ENCODE assay signal across 19 cellular contexts in the genomic region with DNA sequence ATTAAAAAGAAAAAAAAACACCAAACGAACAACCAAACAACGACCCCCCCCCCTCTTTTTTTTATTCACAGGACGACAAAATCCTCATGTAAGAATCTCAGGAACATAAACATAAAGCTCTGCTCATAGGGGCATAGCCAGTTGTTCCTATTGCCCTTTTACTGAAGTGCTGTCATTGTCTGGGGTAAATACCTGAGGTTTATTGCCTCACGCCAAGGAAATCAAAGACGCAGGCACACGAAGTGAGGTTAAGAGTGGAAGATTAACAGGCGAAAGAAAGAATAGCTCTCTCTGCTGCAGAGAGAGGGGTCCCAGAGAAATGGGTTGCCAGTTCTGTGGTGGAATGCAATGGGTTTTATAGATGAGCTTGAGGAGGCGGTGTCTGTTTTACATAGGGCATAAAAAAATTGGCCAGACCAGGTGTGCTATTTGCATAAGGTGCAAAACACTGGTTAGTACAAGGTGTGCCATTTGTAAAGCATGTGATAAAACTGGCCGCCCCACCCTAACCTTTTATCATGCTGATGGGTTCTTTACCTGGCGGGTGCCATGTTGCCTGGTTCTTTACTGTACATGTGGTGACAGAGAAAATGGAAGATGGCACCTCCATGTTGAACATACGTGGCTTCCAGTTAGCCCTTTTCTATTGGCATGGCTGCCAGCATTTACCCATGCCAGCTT.
"Had no signal": no experiment of that assay in that cellular context is flagged by ENCODE, and none has a peak within 500 bp of the region (broad histone marks: within the 10 kb centered on the region; RNA-seq: fewer than 3 reads in every experiment).

No MANE protein-coding gene starts in this region.

- H2AFZ ChIP-seq: parathyroid adenoma had no signal

- H3K27ac ChIP-seq: gastroesophageal sphincter, parathyroid adenoma, sigmoid colon, spleen had no signal

- H3K4me3 ChIP-seq: ascending aorta, gastroesophageal sphincter, heart right ventricle, sigmoid colon, spleen had no signal

- H3K27me3 ChIP-seq: ascending aorta, gastroesophageal sphincter, heart right ventricle, sigmoid colon, spleen had no signal

- FAIRE-seq: bronchial epithelial cell had no signal

- H3K9ac ChIP-seq: parathyroid adenoma had no signal

- H3K36me3 ChIP-seq: ascending aorta, gastroesophageal sphincter, heart right ventricle, sigmoid colon, spleen had no signal

- DNase-seq: activated CD4-positive, alpha-beta T cell treated with anti-CD3 and anti-CD28 coated beads, Interleukin-2, amount 50 U/mL, for 1 hour; activated CD8-positive, alpha-beta memory T cell treated with anti-CD3 and anti-CD28 coated beads, Interleukin-2, amount 50 U/mL, for 4 hours; activated naive CD4-positive, alpha-beta T cell treated with anti-CD3 and anti-CD28 coated beads for 36 hours; activated T-cell treated with anti-CD3 and anti-CD28 coated beads, Interleukin-2, amount 50 U/mL, for 4 hours; cerebellar nuclear complex; effector CD4-positive, alpha-beta T cell; heart right ventricle; immature natural killer cell; kidney glomerular epithelial cell; sigmoid colon; spleen; stimulated activated naive B cell treated with anti-CD40 and anti-IgM and Interleukin-4, amounts not matched to agents 10 μg/mL and 1 μg/mL and 100 μg/mL, for 72 hours had no signal

- H3K79me2 ChIP-seq: parathyroid adenoma had no signal

- H3K4me1 ChIP-seq: parathyroid adenoma had no signal

- ATAC-seq: activated CD4-positive, CD25-positive, alpha-beta regulatory T cell treated with anti-CD3 and anti-CD28 coated beads, Interleukin-2, amount 50 U/mL, for 24 hours; activated T-cell treated with anti-CD3 and anti-CD28 coated beads, Interleukin-2, amount 50 U/mL, for 4 hours; esophagus mucosa; gastroesophageal sphincter; heart right ventricle; natural killer cell treated with Interleukin-12 subunit alpha and Interleukin-12 subunit beta and Interleukin-15 and Interleukin-18, amount 100 ng/mL, for 72 hours; stimulated activated naive B cell treated with anti-CD40 and anti-IgM and Interleukin-4, amounts not matched to agents 10 μg/mL and 1 μg/mL and 100 μg/mL, for 72 hours had no signal

- H3K9me3 ChIP-seq: ascending aorta, gastroesophageal sphincter, heart right ventricle, sigmoid colon, spleen had no signal
